In the genomic region with DNA sequence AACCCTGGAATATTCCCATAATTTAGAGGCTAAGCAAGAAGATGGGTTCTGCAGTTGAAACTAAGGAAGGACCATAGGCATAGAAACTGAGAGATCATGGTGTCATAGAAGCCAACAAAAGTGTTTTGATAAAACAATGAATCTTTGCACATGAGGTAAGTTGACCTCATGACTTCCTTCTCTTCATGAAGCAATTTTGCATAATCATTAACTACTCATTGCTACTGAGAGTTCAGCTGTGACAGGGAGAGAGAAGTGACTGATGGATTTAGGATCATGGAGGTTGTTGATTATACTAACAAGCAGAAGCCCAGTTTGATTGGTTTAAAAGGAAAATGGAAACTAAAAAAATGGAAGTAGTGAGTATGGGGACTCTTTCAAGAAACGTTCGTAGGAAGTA, we compare ENCODE assay signal across 10 cellular contexts. TPM values are rescaled to one million over a fixed set of nuclear protein-coding genes. Genes with fewer than 3 reads are reported as not detected.
DNase-seq lines count a peak whose midpoint lies in the region; ATAC-seq lines count a peak whose summit lies in the region.
"Had no signal": no experiment of that assay in that cellular context is flagged by ENCODE, and none has a peak within 500 bp of the region (broad histone marks: within the 10 kb centered on the region; RNA-seq: fewer than 3 reads in every experiment).

No MANE protein-coding gene starts in this region.

- peak overlapping the region; percentile 18 for H3K4me3 ChIP-seq in endocrine pancreas (ENCODE audit: control insufficient read depth, insufficient read depth, low read length)
- no peak overlapping the region for H3K4me3 ChIP-seq in right cardiac atrium (ENCODE audit: low read length)

- H3K36me3 ChIP-seq in endocrine pancreas (ENCODE audit: control insufficient read depth, insufficient read depth, low read length), result no peaks in the 10 kb centered on the region

- 72% methylated on average over 2 of the region's 2 CpGs for WGBS in right cardiac atrium

- H3K9ac ChIP-seq in endocrine pancreas (ENCODE audit: control insufficient read depth, insufficient read depth, low read length), result no peak overlapping the region

- peak; percentile 87 for ATAC-seq in GM19452 (IDR thresholded peaks at IDR 0.05; ENCODE audit: unreplicated experiment)
- peak; percentile 67 for ATAC-seq in HG03457 (IDR thresholded peaks at IDR 0.05; ENCODE audit: unreplicated experiment)
- no peak for ATAC-seq in GM19035 (IDR thresholded peaks at IDR 0.05; ENCODE audit: unreplicated experiment)
- ATAC-seq in right cardiac atrium, result no peak

- H3K27me3 ChIP-seq in endocrine pancreas (ENCODE audit: control insufficient read depth, insufficient read depth, low read length) (no peaks in the 10 kb centered on the region), right cardiac atrium (ENCODE audit: control insufficient read depth, insufficient read depth) (no peaks in the 10 kb centered on the region)

- H3K4me1 ChIP-seq in endocrine pancreas (ENCODE audit: control insufficient read depth, insufficient read depth, low read length) (peaks cover 17% of the 10 kb centered on the region), right cardiac atrium (ENCODE audit: control insufficient read depth, insufficient read depth, low read length) (no peaks in the 10 kb centered on the region)

- peak; percentile 16 to 31 for DNase-seq in AML-193 (lab: John Stamatoyannopoulos, UW)
- DNase-seq in cerebellum (ENCODE audit: low spot score), result no peak
- no peak for DNase-seq in NK-92 treated with Interleukin-12 subunit alpha and Interleukin-12 subunit beta, amount 100 ng/mL, for 24 hours (lab: John Stamatoyannopoulos, UW)
- DNase-seq in right cardiac atrium, result no peak
- DNase-seq: hippocampal formation, NCI-H1105 had no signal

- no peaks in the 10 kb centered on the region for H3K9me3 ChIP-seq in endocrine pancreas (ENCODE audit: control insufficient read depth, low read length)
- H3K9me3 ChIP-seq in right cardiac atrium (ENCODE audit: control insufficient read depth, low read length), result no peaks in the 10 kb centered on the region

- intact Hi-C loops in right cardiac atrium (cut with DNase I), result no loop called here

- no peak overlapping the region for H3K27ac ChIP-seq in right cardiac atrium (ENCODE audit: low read length)

RNA-seq across cellular contexts. Expression of a gene that starts 51.2 kb away (rescaled TPM):
- total RNA-seq in cerebellum, result 55.0 TPM
- 10 to 100 TPM in 3 of 4 donors, 1 to 10 TPM in 1; 9.6 to 11.6 (median 10.8) TPM for total RNA-seq in right cardiac atrium
- 2.4 TPM for polyA plus RNA-seq in right cardiac atrium

Comparison
In these comparisons a context has a peak if more than half of its experiments do, and no peak if none do; other contexts are left out.
1. DNase-seq: peak in AML-193 (2 of 2); none in cerebellum (single experiment), NK-92 treated with Interleukin-12 subunit alpha and Interleukin-12 subunit beta, amount 100 ng/mL, for 24 hours (single experiment) and right cardiac atrium (0 of 3).
2. ATAC-seq: peak in GM19452 (single experiment) and HG03457 (single experiment); none in GM19035 (single experiment) and right cardiac atrium (0 of 2).